11 cellular contexts compared by ENCODE assay signal in genomic region chr1:86687595-86687994, GRCh38. TPM values are rescaled to one million over a fixed set of nuclear protein-coding genes. Genes with fewer than 3 reads are reported as not detected.
DNase-seq lines count a peak whose midpoint lies in the region; ATAC-seq, FAIRE-seq and TF ChIP-seq lines count a peak whose summit lies in the region.
"Had no signal": no experiment of that assay in that cellular context is flagged by ENCODE, and none has a peak within 500 bp of the region (broad histone marks: within the 10 kb centered on the region; RNA-seq: fewer than 3 reads in every experiment).

No MANE protein-coding gene starts in this region.

- in situ Hi-C loops in HepG2 (cut with HindIII; ENCODE audit: extremely low pct_ligation_motif_present, low pct_unique_long_range_greater_than_20kb) (loop anchor here (25.0 kb wide), 1 partner anchor 175 kb away; no protein-coding TSS in a partner anchor), gastrocnemius medialis (cut with MboI; ENCODE audit: low sequenced_read_pairs in 4 of 4) (no loop called here)

- ATAC-seq in HepG2 = no peak
- ATAC-seq in right lobe of liver = no peak
- ATAC-seq in HG02642 (IDR thresholded peaks at IDR 0.05; ENCODE audit: poor library complexity, unreplicated experiment) = no peak
- ATAC-seq in gastrocnemius medialis = no peak
- ATAC-seq in HG03045 (IDR thresholded peaks at IDR 0.05; ENCODE audit: unreplicated experiment) = no peak
- ATAC-seq: activated CD4-positive, CD25-positive, alpha-beta regulatory T cell treated with anti-CD3 and anti-CD28 coated beads, Interleukin-2, amount 50 U/mL, for 24 hours; right cardiac atrium had no signal

- H4K20me1 ChIP-seq in HepG2 (ENCODE audit: insufficient read depth, low read length) (no peaks in the 10 kb centered on the region), OCI-LY3 (ENCODE audit: insufficient read depth, low read length) (no peaks in the 10 kb centered on the region)

- TF ChIP-seq EP300 in HepG2 (IDR thresholded peaks at IDR 0.05; ENCODE audit: low read depth in 2 of 2, low read length in 2 of 2) (no peak), HepG2 (CRISPR knock-in tag; IDR thresholded peaks at IDR 0.05; ENCODE audit: borderline replicate concordance) (no peak), stomach (IDR thresholded peaks at IDR 0.05) (no peak)

- H3K27me3 ChIP-seq in HepG2 (ENCODE audit: control insufficient read depth in 1 of 2, insufficient read depth in 2 of 2, low read length in 2 of 2) (no peaks in the 10 kb centered on the region; a peak in 2 of 5 replicates), right lobe of liver (no peaks in the 10 kb centered on the region), OCI-LY3 (ENCODE audit: low read depth, low read length) (no peaks in the 10 kb centered on the region), stomach (no peaks in the 10 kb centered on the region), gastrocnemius medialis (no peaks in the 10 kb centered on the region)

- WGBS in HepG2 (ENCODE audit: low lambda C conversion rate) = 83% methylated on average over 1 of the region's 1 CpG
- WGBS in right lobe of liver (ENCODE audit: insufficient coverage, low coverage, low lambda C conversion rate, missing lambda C conversion rate) = 92% methylated on average over 1 of the region's 1 CpG
- WGBS in stomach, 5 donors = 48 to 66% (median 57%) methylated on average over 1 of the region's 1 CpG

- DNase-seq in HepG2 (ENCODE audit: low spot score) (no peak), right lobe of liver (no peak), fibroblast of pulmonary artery (ENCODE audit: low read depth) (peak; percentile 48), stomach (no peak), gastrocnemius medialis (no peak)
- DNase-seq: right cardiac atrium had no signal

- H3K9me3 ChIP-seq in HepG2 (ENCODE audit: low read length) = no peaks in the 10 kb centered on the region
- no peaks in the 10 kb centered on the region for H3K9me3 ChIP-seq in right lobe of liver
- H3K9me3 ChIP-seq in OCI-LY3 (ENCODE audit: insufficient read depth, low read length) = no peaks in the 10 kb centered on the region
- no peaks in the 10 kb centered on the region for H3K9me3 ChIP-seq in stomach
- H3K9me3 ChIP-seq in gastrocnemius medialis = no peaks in the 10 kb centered on the region

- TF ChIP-seq POLR2A in HepG2 (IDR thresholded peaks at IDR 0.05; ENCODE audit: insufficient read depth in 1 of 2, low read depth in 2 of 2, low read length in 2 of 2) = no peak
- TF ChIP-seq POLR2A in right lobe of liver (IDR thresholded peaks at IDR 0.05) = no peak
- TF ChIP-seq POLR2A in stomach (IDR thresholded peaks at IDR 0.05) = no peak
- no peak for TF ChIP-seq POLR2A in gastrocnemius medialis (IDR thresholded peaks at IDR 0.05)

- no peak for TF ChIP-seq RAD21 in HepG2 (CRISPR knock-in tag; IDR thresholded peaks at IDR 0.05)

- H3K9ac ChIP-seq in HepG2 (ENCODE audit: insufficient read depth, low read depth, low read length) = no peak overlapping the region
- no peak overlapping the region for H3K9ac ChIP-seq in OCI-LY3 (ENCODE audit: low read length)

- no peak for FAIRE-seq in HepG2 (lab: Jason Lieb, UNC)
- FAIRE-seq: GM19239 had no signal

- H2AFZ ChIP-seq in HepG2 (ENCODE audit: low read length) (no peak overlapping the region), OCI-LY3 (ENCODE audit: low read depth, low read length) (no peak overlapping the region)

- BruUV-seq in HepG2 (replicated peaks; lab: Mats Ljungman, UMichigan) = no TSS peak

- H3K4me1 ChIP-seq in HepG2 (ENCODE audit: insufficient read depth, low read length) = no peaks in the 10 kb centered on the region
- no peaks in the 10 kb centered on the region for H3K4me1 ChIP-seq in right lobe of liver
- no peaks in the 10 kb centered on the region for H3K4me1 ChIP-seq in OCI-LY3 (ENCODE audit: low read length)
- H3K4me1 ChIP-seq in stomach = no peaks in the 10 kb centered on the region
- H3K4me1 ChIP-seq in gastrocnemius medialis = no peaks in the 10 kb centered on the region

- CTCF ChIA-PET in HepG2 (lab: Yijun Ruan, JAX; ENCODE audit: low intra/inter-chr PET ratio, low total read pairs) = interaction anchor here (2.0 kb wide), 1 partner anchor 188 kb away, joined by 8 read pairs; no protein-coding TSS in a partner anchor

- POLR2A ChIA-PET in HepG2 (lab: Yijun Ruan, JAX) = no interaction called here

- H3K27ac ChIP-seq in HepG2 (ENCODE audit: extremely low read length, insufficient read depth, low read length) = no peak overlapping the region
- no peak overlapping the region for H3K27ac ChIP-seq in right lobe of liver
- H3K27ac ChIP-seq in OCI-LY3 (ENCODE audit: low read length) = no peak overlapping the region
- H3K27ac ChIP-seq in stomach = no peak overlapping the region
- H3K27ac ChIP-seq in gastrocnemius medialis = no peak overlapping the region

- no peaks in the 10 kb centered on the region for H3K79me2 ChIP-seq in HepG2 (ENCODE audit: insufficient read depth, low read length)
- H3K79me2 ChIP-seq in OCI-LY3 (ENCODE audit: low read length) = no peaks in the 10 kb centered on the region

- H3K4me3 ChIP-seq in HepG2 (replicated peaks in 1 of 3; ENCODE audit: insufficient read depth in 1 of 3, low read depth in 2 of 3, low read length in 3 of 3) (no peak overlapping the region), right lobe of liver (no peak overlapping the region), OCI-LY3 (ENCODE audit: low read length) (no peak overlapping the region), fibroblast of pulmonary artery (replicated peaks; ENCODE audit: low read depth, low read length) (no peak overlapping the region), stomach (no peak overlapping the region), gastrocnemius medialis (no peak overlapping the region)

- H3K36me3 ChIP-seq in HepG2 (replicated peaks in 1 of 2; ENCODE audit: control insufficient read depth in 1 of 2, insufficient read depth in 2 of 2, low read length in 2 of 2) (no peaks in the 10 kb centered on the region), right lobe of liver (no peaks in the 10 kb centered on the region), OCI-LY3 (replicated peaks; ENCODE audit: low read depth, low read length) (no peaks in the 10 kb centered on the region), stomach (no peaks in the 10 kb centered on the region), gastrocnemius medialis (no peaks in the 10 kb centered on the region)

- TF ChIP-seq CTCF in HepG2 (CRISPR knock-in tag; IDR thresholded peaks at IDR 0.05) = no peak
- peak in 1 of 4 donors; percentile 4 for TF ChIP-seq CTCF in right lobe of liver (IDR thresholded peaks at IDR 0.05)
- peak; percentile 37 for TF ChIP-seq CTCF in OCI-LY3 (IDR thresholded peaks at IDR 0.05; ENCODE audit: low read depth, low read length)
- no peak for TF ChIP-seq CTCF in fibroblast of pulmonary artery (IDR thresholded peaks at IDR 0.05; ENCODE audit: low read length, missing control alignments)
- TF ChIP-seq CTCF in stomach (IDR thresholded peaks at IDR 0.05) = no peak
- no peak for TF ChIP-seq CTCF in gastrocnemius medialis (IDR thresholded peaks at IDR 0.05 in 4 of 5, conservative IDR thresholded peaks at IDR 0.05 in 1 of 5)

- intact Hi-C loops in HepG2 (cut with micrococcal nuclease; ENCODE audit: unreplicated experiment) = loop anchor here (5.0 kb wide), 2 partner anchors 185 to 215 kb away; no protein-coding TSS in a partner anchor
- intact Hi-C loops in right lobe of liver (cut with DNase I) = no loop called here
- intact Hi-C loops in stomach (cut with DNase I; ENCODE audit: low total_unique reads) = no loop called here
- intact Hi-C loops in gastrocnemius medialis (cut with DNase I; ENCODE audit: low total_unique reads) = no loop called here

- no peak overlapping the region for H3K4me2 ChIP-seq in HepG2 (ENCODE audit: low read depth, low read length)
- H3K4me2 ChIP-seq in OCI-LY3 (ENCODE audit: low read length) = no peak overlapping the region

TF ChIP-seq in HepG2, 621 proteins besides CTCF, POLR2A, EP300 and RAD21 (continues in another document):
- TF ChIP-seq STAG1 (CRISPR knock-in tag; IDR thresholded peaks at IDR 0.05) = peak; percentile 17; the same call in 1 of the 2 replicates
- no peak for TF ChIP-seq ZEB1 (IDR thresholded peaks at IDR 0.05; ENCODE audit: insufficient replicate concordance, low read depth)
- TF ChIP-seq KDM2A (CRISPR knock-in tag; IDR thresholded peaks at IDR 0.05; ENCODE audit: borderline replicate concordance, low read depth) = no peak

RNA-seq across cellular contexts. Expression of gene SH3GLB1, which starts 16.8 kb away (rescaled TPM):
- total RNA-seq in HepG2 (2016; rRNA removed; fragmentation: Illumina TruSeq; extraction: Trizol) (41.5 and 55.7 TPM in 2 replicates), right lobe of liver (10 to 100 TPM; 23.8 to 47.5 (median 29.1) TPM), stomach (10 to 100 TPM; 25.2 to 95.5 (median 50.3) TPM), gastrocnemius medialis (100 to 1,000 TPM in 2 of 4 donors, 10 to 100 TPM in 2; 76.6 to 168 (median 112) TPM)
- total RNA-seq in HepG2 (2016; cell fraction: cytosol; rRNA removed; fragmentation: Illumina TruSeq; extraction: Trizol; ENCODE audit: low read depth) = 31.7 and 34.5 TPM in 2 replicates
- total RNA-seq in HepG2 (2016; cell fraction: insoluble cytoplasmic fraction; rRNA removed; fragmentation: Illumina TruSeq; extraction: Trizol) = 40.7 and 48.7 TPM in 2 replicates
- total RNA-seq in HepG2 (2016; cell fraction: membrane; rRNA removed; fragmentation: Illumina TruSeq; extraction: Trizol) = 50.0 and 52.9 TPM in 2 replicates
- total RNA-seq in HepG2 (2016; cell fraction: nucleus; rRNA removed; fragmentation: Illumina TruSeq; extraction: Trizol) = 27.4 and 29.1 TPM in 2 replicates
- polyA plus RNA-seq in HepG2 (2011; rRNA removed) (19.1 and 26.0 TPM in 2 replicates), stomach (10 to 100 TPM; 29.4 to 31.0 (median 30.2) TPM)
- 12.0 and 16.2 TPM in 2 replicates for polyA plus RNA-seq in HepG2 (2011; cell fraction: cytosol; rRNA removed)
- 8.1 and 9.6 TPM in 2 replicates for polyA plus RNA-seq in HepG2 (2011; cell fraction: nucleus; rRNA removed)
- 26.0 and 35.6 TPM in 2 replicates for polyA plus RNA-seq in HepG2 (2012)
- 33.7 and 40.6 TPM in 2 replicates for polyA plus RNA-seq in HepG2 (2016; cell fraction: cytosol; fragmentation: Illumina TruSeq; extraction: Trizol; ENCODE audit: low read depth)
- 61.0 and 63.7 TPM in 2 replicates for polyA plus RNA-seq in HepG2 (2016; cell fraction: insoluble cytoplasmic fraction; fragmentation: Illumina TruSeq; extraction: Trizol; ENCODE audit: low read depth)
- polyA plus RNA-seq in HepG2 (2016; cell fraction: membrane; fragmentation: Illumina TruSeq; extraction: Trizol; ENCODE audit: low read depth) = 43.8 and 46.0 TPM in 2 replicates
- polyA plus RNA-seq in HepG2 (2016; cell fraction: nucleus; fragmentation: Illumina TruSeq; extraction: Trizol; ENCODE audit: insufficient read depth, low read depth) = 44.9 and 48.5 TPM in 2 replicates
- 11.0 and 12.6 TPM in 2 replicates for polyA minus RNA-seq in HepG2 (2011; rRNA and poly(A)+ RNA removed; ENCODE audit: low replicate concordance)
- 18.4 and 24.7 TPM in 2 replicates for polyA minus RNA-seq in HepG2 (2011; cell fraction: cytosol; rRNA and poly(A)+ RNA removed)
- polyA minus RNA-seq in HepG2 (2011; cell fraction: nucleus; rRNA and poly(A)+ RNA removed) = 38.0 and 42.0 TPM in 2 replicates
